In genomic region chr15:28098766-28099554, GRCh38 we compare ENCODE assay signal across 8 cellular contexts. TPM values are rescaled to one million over a fixed set of nuclear protein-coding genes. Genes with fewer than 3 reads are reported as not detected.
A peak's percentile ranks its signal among the peaks of the same experiment; 100 is the strongest.
DNase-seq lines count a peak whose midpoint lies in the region; ATAC-seq, FAIRE-seq and TF ChIP-seq lines count a peak whose summit lies in the region.

Gene OCA2, minus strand, starts transcription at chr15:28099315. Its CDS starts 17,441 bp downstream, at chr15:28081874.

- TF ChIP-seq CTCF in BE2C (IDR thresholded peaks at IDR 0.05; ENCODE audit: low read depth, low read length) (peak; percentile 62), bronchial epithelial cell (IDR thresholded peaks at IDR 0.05; ENCODE audit: insufficient read depth, low read length, severe bottlenecking) (peak; percentile 6)

- no peak for ATAC-seq in GM21619 (IDR thresholded peaks at IDR 0.05; ENCODE audit: unreplicated experiment)

- H3K4me3 ChIP-seq in BE2C (ENCODE audit: low read depth, low read length) (peak within 1 kb of the TSS; percentile 56), bronchial epithelial cell (ENCODE audit: low read depth, low read length) (no peak within 1 kb of the TSS)

- no peak for FAIRE-seq in bronchial epithelial cell (lab: Jason Lieb, UNC)

- in situ Hi-C loops in KBM-7 (cut with MboI; ENCODE audit: low pct_unique_long_range_greater_than_20kb, low sequenced_read_pairs) = no loop called here

- peaks cover 6% of the 10 kb centered on the region for H3K4me1 ChIP-seq in BE2C

- H3K36me3 ChIP-seq in BE2C (no peaks in the 10 kb centered on the region), bronchial epithelial cell (ENCODE audit: control insufficient read depth, insufficient read depth, low read length) (no peaks in the 10 kb centered on the region)

- H3K9me3 ChIP-seq in BE2C = no peaks in the 10 kb centered on the region; the same call in 1 of the 2 replicates

- DNase-seq in BE2C (peak; percentile 92), KBM-7 (peak; percentile 86), T-helper 22 cell (ENCODE audit: low read depth) (peak; percentile 48), bronchial epithelial cell (ENCODE audit: low read depth) (no peak), kidney tubule cell (ENCODE audit: low spot score) (peak; percentile 15)
- peak; percentile 45 to 58 for DNase-seq in stimulated activated CD8-positive, alpha-beta memory T cell treated with anti-CD3 and anti-CD28 coated beads, Interleukin-2, amount 100 ng/mL, for 48 hours (ENCODE audit: low read depth in 2 of 2)
- DNase-seq in NK-92 treated with Interleukin-12 subunit alpha and Interleukin-12 subunit beta, amount 100 ng/mL, for 24 hours (lab: John Stamatoyannopoulos, UW) = no peak

- H3K27me3 ChIP-seq in BE2C (peaks cover 25% of the 10 kb centered on the region), bronchial epithelial cell (ENCODE audit: control insufficient read depth, insufficient read depth, low read length) (peaks cover 20% of the 10 kb centered on the region)

RNA-seq across cellular contexts. Expression of gene OCA2, which starts in this region (rescaled TPM):
- not detected for polyA plus RNA-seq in BE2C (2012; ENCODE audit: insufficient read depth, insufficient read length, low read depth)
- 0.26 TPM in 2 replicates for total RNA-seq in bronchial epithelial cell

Comparison
In these comparisons a context has a peak if more than half of its experiments do, and no peak if none do; other contexts are left out.
1. DNase-seq: peak in BE2C (single experiment), KBM-7 (single experiment), T-helper 22 cell (single experiment), kidney tubule cell (single experiment) and stimulated activated CD8-positive, alpha-beta memory T cell treated with anti-CD3 and anti-CD28 coated beads, Interleukin-2, amount 100 ng/mL, for 48 hours (2 of 2); none in bronchial epithelial cell (single experiment) and NK-92 treated with Interleukin-12 subunit alpha and Interleukin-12 subunit beta, amount 100 ng/mL, for 24 hours (single experiment).